1 cellular context compared by ENCODE assay signal in the genomic region with DNA sequence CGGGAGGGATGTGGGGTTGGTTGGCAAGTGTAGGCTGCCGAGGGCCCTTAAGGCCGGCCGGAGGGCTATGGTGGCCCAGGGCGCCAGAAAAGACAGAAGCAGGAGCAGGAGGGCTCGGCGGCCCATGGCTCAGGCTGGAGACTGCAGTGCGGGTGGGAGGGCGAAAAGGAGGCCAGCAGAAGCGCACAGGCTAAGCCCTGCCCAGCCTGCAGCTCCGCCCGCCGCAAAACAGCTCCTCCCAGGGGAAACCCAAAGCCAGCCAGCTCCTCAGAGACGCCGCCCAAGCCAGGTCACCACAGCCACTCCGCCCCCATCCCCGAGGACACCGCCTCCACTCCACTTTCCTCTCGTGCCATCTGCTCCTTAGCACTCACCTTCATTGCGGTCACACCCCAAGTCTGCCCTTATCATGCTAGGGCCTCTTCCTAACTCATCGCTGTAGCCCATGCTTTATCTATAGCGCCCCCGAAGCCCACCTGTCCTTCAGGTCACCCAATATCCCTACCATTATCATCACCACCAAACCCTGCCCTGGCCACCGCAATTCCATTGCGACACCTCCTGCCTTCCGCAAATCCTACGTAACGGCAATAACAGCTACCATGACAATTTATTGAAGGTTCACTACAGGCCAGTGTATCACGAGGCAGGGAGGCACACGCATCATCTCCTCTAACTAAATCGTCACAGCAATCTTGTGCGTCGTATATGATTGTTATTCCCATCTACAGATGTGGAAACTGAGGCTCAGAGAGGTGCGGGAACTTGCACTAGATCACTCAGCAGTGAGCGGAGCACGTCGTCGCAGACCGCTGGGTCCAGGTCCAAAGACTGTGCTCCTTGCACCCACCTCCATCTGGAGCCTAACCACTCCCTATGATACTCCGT.
TF ChIP-seq lines count a peak whose summit lies in the region.

A gene (minus strand): TSS at position 154 of the 888 bp plus-strand sequence. CDS start 28 bp downstream, at position 126.

TF ChIP-seq in K562, 482 proteins besides CTCF, POLR2A, EP300 and RAD21 (continued from another document and continues in another):
- TF ChIP-seq, protein P1, sequence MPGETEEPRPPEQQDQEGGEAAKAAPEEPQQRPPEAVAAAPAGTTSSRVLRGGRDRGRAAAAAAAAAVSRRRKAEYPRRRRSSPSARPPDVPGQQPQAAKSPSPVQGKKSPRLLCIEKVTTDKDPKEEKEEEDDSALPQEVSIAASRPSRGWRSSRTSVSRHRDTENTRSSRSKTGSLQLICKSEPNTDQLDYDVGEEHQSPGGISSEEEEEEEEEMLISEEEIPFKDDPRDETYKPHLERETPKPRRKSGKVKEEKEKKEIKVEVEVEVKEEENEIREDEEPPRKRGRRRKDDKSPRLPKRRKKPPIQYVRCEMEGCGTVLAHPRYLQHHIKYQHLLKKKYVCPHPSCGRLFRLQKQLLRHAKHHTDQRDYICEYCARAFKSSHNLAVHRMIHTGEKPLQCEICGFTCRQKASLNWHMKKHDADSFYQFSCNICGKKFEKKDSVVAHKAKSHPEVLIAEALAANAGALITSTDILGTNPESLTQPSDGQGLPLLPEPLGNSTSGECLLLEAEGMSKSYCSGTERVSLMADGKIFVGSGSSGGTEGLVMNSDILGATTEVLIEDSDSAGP (CRISPR knock-in tag; IDR thresholded peaks at IDR 0.05), result no peak
- TF ChIP-seq ZNF551 (CRISPR knock-in tag; IDR thresholded peaks at IDR 0.05) (no peak), GTF2A2 (tag; IDR thresholded peaks at IDR 0.05) (no peak), ZNF79 (CRISPR knock-in tag; IDR thresholded peaks at IDR 0.05; ENCODE audit: low read depth) (no peak), MTA3 (IDR thresholded peaks at IDR 0.05; ENCODE audit: borderline replicate concordance) (peak; percentile 41; the same call in 1 of the 2 replicates), ARID1B (IDR thresholded peaks at IDR 0.05) (peak; percentile 73), DPF2 (IDR thresholded peaks at IDR 0.05) (peak; percentile 81), ZNF316 (IDR thresholded peaks at IDR 0.05) (0 out of 2 replicates have a peak, but pooled peaks have one; percentile 28), ERF (CRISPR knock-in tag; IDR thresholded peaks at IDR 0.05) (peak; percentile 76; the same call in 1 of the 2 replicates), CBX3 (IDR thresholded peaks at IDR 0.05; ENCODE audit: borderline replicate concordance in 1 of 2, low read length in 2 of 2) (peak in 1 of 2 experiments; percentile 9; a peak in 1 of 3 replicates), HNRNPL (IDR thresholded peaks at IDR 0.05; ENCODE audit: low read depth, low read length) (no peak), PHF21A (IDR thresholded peaks at IDR 0.05; ENCODE audit: borderline replicate concordance, low read depth) (no peak), TAF9B (IDR thresholded peaks at IDR 0.05; ENCODE audit: partially characterized antibody) (peak; percentile 70), MYNN (IDR thresholded peaks at IDR 0.05) (no peak), MYNN (CRISPR knock-in tag; IDR thresholded peaks at IDR 0.05) (no peak), NFIC (IDR thresholded peaks at IDR 0.05) (peak; percentile 31; the same call in 1 of the 2 replicates), TBL1XR1 (IDR thresholded peaks at IDR 0.05; ENCODE audit: low read length in 2 of 2) (peak; percentile 15 to 20; a peak in 1 of 4 replicates), SIN3B (IDR thresholded peaks at IDR 0.05; ENCODE audit: low read depth) (no peak), HLTF (IDR thresholded peaks at IDR 0.05) (peak; percentile 70; the same call in 1 of the 2 replicates), ZNF197 (CRISPR knock-in tag; IDR thresholded peaks at IDR 0.05; ENCODE audit: low read depth) (no peak), NRF1 (conservative IDR thresholded peaks at IDR 0.05 in 1 of 2, IDR thresholded peaks at IDR 0.05 in 1 of 2) (peak; percentile 66 to 74), KDM1A (IDR thresholded peaks at IDR 0.05) (peak; percentile 66 to 81), NFXL1 (CRISPR knock-in tag; IDR thresholded peaks at IDR 0.05) (no peak), ZNF121 (CRISPR knock-in tag; conservative IDR thresholded peaks at IDR 0.05) (no peak), CSDE1 (IDR thresholded peaks at IDR 0.05) (no peak)
- TF ChIP-seq, protein P2, sequence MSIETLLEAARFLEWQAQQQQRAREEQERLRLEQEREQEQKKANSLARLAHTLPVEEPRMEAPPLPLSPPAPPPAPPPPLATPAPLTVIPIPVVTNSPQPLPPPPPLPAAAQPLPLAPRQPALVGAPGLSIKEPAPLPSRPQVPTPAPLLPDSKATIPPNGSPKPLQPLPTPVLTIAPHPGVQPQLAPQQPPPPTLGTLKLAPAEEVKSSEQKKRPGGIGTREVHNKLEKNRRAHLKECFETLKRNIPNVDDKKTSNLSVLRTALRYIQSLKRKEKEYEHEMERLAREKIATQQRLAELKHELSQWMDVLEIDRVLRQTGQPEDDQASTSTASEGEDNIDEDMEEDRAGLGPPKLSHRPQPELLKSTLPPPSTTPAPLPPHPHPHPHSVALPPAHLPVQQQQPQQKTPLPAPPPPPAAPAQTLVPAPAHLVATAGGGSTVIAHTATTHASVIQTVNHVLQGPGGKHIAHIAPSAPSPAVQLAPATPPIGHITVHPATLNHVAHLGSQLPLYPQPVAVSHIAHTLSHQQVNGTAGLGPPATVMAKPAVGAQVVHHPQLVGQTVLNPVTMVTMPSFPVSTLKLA (conservative IDR thresholded peaks at IDR 0.05), result peak in 1 of 2 experiments; percentile 71; a peak in 3 of 4 replicates
- TF ChIP-seq, protein P3, sequence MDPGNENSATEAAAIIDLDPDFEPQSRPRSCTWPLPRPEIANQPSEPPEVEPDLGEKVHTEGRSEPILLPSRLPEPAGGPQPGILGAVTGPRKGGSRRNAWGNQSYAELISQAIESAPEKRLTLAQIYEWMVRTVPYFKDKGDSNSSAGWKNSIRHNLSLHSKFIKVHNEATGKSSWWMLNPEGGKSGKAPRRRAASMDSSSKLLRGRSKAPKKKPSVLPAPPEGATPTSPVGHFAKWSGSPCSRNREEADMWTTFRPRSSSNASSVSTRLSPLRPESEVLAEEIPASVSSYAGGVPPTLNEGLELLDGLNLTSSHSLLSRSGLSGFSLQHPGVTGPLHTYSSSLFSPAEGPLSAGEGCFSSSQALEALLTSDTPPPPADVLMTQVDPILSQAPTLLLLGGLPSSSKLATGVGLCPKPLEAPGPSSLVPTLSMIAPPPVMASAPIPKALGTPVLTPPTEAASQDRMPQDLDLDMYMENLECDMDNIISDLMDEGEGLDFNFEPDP (CRISPR knock-in tag; IDR thresholded peaks at IDR 0.05), result no peak
- TF ChIP-seq, protein P4, sequence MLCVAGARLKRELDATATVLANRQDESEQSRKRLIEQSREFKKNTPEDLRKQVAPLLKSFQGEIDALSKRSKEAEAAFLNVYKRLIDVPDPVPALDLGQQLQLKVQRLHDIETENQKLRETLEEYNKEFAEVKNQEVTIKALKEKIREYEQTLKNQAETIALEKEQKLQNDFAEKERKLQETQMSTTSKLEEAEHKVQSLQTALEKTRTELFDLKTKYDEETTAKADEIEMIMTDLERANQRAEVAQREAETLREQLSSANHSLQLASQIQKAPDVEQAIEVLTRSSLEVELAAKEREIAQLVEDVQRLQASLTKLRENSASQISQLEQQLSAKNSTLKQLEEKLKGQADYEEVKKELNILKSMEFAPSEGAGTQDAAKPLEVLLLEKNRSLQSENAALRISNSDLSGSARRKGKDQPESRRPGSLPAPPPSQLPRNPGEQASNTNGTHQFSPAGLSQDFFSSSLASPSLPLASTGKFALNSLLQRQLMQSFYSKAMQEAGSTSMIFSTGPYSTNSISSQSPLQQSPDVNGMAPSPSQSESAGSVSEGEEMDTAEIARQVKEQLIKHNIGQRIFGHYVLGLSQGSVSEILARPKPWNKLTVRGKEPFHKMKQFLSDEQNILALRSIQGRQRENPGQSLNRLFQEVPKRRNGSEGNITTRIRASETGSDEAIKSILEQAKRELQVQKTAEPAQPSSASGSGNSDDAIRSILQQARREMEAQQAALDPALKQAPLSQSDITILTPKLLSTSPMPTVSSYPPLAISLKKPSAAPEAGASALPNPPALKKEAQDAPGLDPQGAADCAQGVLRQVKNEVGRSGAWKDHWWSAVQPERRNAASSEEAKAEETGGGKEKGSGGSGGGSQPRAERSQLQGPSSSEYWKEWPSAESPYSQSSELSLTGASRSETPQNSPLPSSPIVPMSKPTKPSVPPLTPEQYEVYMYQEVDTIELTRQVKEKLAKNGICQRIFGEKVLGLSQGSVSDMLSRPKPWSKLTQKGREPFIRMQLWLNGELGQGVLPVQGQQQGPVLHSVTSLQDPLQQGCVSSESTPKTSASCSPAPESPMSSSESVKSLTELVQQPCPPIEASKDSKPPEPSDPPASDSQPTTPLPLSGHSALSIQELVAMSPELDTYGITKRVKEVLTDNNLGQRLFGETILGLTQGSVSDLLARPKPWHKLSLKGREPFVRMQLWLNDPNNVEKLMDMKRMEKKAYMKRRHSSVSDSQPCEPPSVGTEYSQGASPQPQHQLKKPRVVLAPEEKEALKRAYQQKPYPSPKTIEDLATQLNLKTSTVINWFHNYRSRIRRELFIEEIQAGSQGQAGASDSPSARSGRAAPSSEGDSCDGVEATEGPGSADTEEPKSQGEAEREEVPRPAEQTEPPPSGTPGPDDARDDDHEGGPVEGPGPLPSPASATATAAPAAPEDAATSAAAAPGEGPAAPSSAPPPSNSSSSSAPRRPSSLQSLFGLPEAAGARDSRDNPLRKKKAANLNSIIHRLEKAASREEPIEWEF (CRISPR knock-in tag; IDR thresholded peaks at IDR 0.05), result no peak
- TF ChIP-seq, protein P5, sequence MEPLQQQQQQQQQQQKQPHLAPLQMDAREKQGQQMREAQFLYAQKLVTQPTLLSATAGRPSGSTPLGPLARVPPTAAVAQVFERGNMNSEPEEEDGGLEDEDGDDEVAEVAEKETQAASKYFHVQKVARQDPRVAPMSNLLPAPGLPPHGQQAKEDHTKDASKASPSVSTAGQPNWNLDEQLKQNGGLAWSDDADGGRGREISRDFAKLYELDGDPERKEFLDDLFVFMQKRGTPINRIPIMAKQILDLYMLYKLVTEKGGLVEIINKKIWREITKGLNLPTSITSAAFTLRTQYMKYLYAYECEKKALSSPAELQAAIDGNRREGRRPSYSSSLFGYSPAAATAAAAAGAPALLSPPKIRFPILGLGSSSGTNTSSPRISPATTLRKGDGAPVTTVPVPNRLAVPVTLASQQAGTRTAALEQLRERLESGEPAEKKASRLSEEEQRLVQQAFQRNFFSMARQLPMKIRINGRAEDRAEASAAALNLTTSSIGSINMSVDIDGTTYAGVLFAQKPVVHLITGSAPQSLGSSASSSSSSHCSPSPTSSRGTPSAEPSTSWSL (CRISPR knock-in tag; IDR thresholded peaks at IDR 0.05; ENCODE audit: borderline replicate concordance), result no peak
- TF ChIP-seq, protein P6, sequence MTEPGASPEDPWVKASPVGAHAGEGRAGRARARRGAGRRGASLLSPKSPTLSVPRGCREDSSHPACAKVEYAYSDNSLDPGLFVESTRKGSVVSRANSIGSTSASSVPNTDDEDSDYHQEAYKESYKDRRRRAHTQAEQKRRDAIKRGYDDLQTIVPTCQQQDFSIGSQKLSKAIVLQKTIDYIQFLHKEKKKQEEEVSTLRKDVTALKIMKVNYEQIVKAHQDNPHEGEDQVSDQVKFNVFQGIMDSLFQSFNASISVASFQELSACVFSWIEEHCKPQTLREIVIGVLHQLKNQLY (CRISPR knock-in tag; conservative IDR thresholded peaks at IDR 0.05), result no peak
- TF ChIP-seq, protein P7, sequence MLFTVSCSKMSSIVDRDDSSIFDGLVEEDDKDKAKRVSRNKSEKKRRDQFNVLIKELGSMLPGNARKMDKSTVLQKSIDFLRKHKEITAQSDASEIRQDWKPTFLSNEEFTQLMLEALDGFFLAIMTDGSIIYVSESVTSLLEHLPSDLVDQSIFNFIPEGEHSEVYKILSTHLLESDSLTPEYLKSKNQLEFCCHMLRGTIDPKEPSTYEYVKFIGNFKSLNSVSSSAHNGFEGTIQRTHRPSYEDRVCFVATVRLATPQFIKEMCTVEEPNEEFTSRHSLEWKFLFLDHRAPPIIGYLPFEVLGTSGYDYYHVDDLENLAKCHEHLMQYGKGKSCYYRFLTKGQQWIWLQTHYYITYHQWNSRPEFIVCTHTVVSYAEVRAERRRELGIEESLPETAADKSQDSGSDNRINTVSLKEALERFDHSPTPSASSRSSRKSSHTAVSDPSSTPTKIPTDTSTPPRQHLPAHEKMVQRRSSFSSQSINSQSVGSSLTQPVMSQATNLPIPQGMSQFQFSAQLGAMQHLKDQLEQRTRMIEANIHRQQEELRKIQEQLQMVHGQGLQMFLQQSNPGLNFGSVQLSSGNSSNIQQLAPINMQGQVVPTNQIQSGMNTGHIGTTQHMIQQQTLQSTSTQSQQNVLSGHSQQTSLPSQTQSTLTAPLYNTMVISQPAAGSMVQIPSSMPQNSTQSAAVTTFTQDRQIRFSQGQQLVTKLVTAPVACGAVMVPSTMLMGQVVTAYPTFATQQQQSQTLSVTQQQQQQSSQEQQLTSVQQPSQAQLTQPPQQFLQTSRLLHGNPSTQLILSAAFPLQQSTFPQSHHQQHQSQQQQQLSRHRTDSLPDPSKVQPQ (CRISPR knock-in tag; IDR thresholded peaks at IDR 0.05; ENCODE audit: borderline replicate concordance), result no peak
- TF ChIP-seq, protein P8, sequence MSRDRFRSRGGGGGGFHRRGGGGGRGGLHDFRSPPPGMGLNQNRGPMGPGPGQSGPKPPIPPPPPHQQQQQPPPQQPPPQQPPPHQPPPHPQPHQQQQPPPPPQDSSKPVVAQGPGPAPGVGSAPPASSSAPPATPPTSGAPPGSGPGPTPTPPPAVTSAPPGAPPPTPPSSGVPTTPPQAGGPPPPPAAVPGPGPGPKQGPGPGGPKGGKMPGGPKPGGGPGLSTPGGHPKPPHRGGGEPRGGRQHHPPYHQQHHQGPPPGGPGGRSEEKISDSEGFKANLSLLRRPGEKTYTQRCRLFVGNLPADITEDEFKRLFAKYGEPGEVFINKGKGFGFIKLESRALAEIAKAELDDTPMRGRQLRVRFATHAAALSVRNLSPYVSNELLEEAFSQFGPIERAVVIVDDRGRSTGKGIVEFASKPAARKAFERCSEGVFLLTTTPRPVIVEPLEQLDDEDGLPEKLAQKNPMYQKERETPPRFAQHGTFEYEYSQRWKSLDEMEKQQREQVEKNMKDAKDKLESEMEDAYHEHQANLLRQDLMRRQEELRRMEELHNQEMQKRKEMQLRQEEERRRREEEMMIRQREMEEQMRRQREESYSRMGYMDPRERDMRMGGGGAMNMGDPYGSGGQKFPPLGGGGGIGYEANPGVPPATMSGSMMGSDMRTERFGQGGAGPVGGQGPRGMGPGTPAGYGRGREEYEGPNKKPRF (IDR thresholded peaks at IDR 0.05; ENCODE audit: low read depth, low read length), result no peak
- TF ChIP-seq, protein P9, sequence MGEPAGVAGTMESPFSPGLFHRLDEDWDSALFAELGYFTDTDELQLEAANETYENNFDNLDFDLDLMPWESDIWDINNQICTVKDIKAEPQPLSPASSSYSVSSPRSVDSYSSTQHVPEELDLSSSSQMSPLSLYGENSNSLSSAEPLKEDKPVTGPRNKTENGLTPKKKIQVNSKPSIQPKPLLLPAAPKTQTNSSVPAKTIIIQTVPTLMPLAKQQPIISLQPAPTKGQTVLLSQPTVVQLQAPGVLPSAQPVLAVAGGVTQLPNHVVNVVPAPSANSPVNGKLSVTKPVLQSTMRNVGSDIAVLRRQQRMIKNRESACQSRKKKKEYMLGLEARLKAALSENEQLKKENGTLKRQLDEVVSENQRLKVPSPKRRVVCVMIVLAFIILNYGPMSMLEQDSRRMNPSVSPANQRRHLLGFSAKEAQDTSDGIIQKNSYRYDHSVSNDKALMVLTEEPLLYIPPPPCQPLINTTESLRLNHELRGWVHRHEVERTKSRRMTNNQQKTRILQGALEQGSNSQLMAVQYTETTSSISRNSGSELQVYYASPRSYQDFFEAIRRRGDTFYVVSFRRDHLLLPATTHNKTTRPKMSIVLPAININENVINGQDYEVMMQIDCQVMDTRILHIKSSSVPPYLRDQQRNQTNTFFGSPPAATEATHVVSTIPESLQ (CRISPR knock-in tag; IDR thresholded peaks at IDR 0.05), result peak; percentile 88; the same call in 1 of the 2 replicates
